18 cellular contexts compared by ENCODE assay signal in the genomic region with DNA sequence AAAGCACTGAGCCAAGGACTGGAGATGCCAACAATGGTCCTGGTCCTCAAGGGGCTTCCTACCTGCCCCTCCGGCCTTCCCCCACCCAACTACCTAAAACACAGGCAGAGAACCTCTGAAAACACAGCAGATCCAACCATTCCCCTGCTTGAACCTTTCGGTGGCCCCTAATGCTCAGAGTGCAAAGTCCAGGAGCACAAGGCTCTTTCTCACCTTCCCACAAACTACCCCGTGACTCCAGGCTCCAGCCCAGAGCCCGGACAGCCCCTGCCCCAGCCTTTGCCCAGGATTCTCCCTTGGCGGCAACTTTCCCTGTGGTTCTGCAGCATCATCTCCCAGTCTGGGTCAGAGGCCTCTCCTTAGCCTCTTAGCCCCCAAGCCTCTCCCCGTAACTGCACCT. TPM values are rescaled to one million over a fixed set of nuclear protein-coding genes. Genes with fewer than 3 reads are reported as not detected.
A peak's percentile ranks its signal among the peaks of the same experiment; 100 is the strongest.
DNase-seq lines count a peak whose midpoint lies in the region; ATAC-seq and TF ChIP-seq lines count a peak whose summit lies in the region.
"Had no signal": no experiment of that assay in that cellular context is flagged by ENCODE, and none has a peak within 500 bp of the region (broad histone marks: within the 10 kb centered on the region; RNA-seq: fewer than 3 reads in every experiment).

No MANE protein-coding gene starts in this region.

- no peaks in the 10 kb centered on the region for H3K9me3 Mint-ChIP-seq in Caco-2 (ENCODE audit: unreplicated experiment)
- H3K9me3 Mint-ChIP-seq in CD8-positive, alpha-beta T cell, result no peaks in the 10 kb centered on the region
- H3K9me3 Mint-ChIP-seq: activated naive CD8-positive, alpha-beta T cell treated with anti-CD3 and anti-CD28 coated beads, Interleukin-2, amount 50 U/mL, for 24 hours had no signal

- H3K27ac ChIP-seq in hepatocyte (peak overlapping the region; percentile 93), stomach (peak overlapping the region; percentile 18 to 99 (median 94))
- H3K27ac ChIP-seq in CD8-positive, alpha-beta T cell (ENCODE audit: low read depth, low read length), result no peak overlapping the region
- H3K27ac ChIP-seq: PC-9 had no signal

- 83% methylated on average over 6 of the region's 6 CpGs for WGBS in hepatocyte (ENCODE audit: low lambda C conversion rate, missing lambda C conversion rate)
- WGBS in stomach, 5 donors, result 76 to 92% (median 85%) methylated on average over 6 of the region's 6 CpGs

- peaks cover 25% of the 10 kb centered on the region for H3K79me2 ChIP-seq in hepatocyte

- H3K4me3 ChIP-seq in Caco-2 (ENCODE audit: low read depth, low read length) (no peak overlapping the region), hepatocyte (no peak overlapping the region), stomach (no peak overlapping the region)
- no peak overlapping the region for H3K4me3 ChIP-seq in CD8-positive, alpha-beta T cell (ENCODE audit: low read depth, low read length)
- H3K4me3 ChIP-seq: lung, PC-9 had no signal

- no peak for TF ChIP-seq POLR2A in stomach (IDR thresholded peaks at IDR 0.05)

- no peaks in the 10 kb centered on the region for H3K36me3 Mint-ChIP-seq in Caco-2 (ENCODE audit: insufficient read depth, unreplicated experiment)
- peaks cover 9% of the 10 kb centered on the region for H3K36me3 Mint-ChIP-seq in T-helper 17 cell (ENCODE audit: low read depth)
- no peaks in the 10 kb centered on the region for H3K36me3 Mint-ChIP-seq in CD8-positive, alpha-beta T cell

- H3K36me3 ChIP-seq in Caco-2 (ENCODE audit: control insufficient read depth, insufficient read depth, low read length) (no peaks in the 10 kb centered on the region), hepatocyte (replicated peaks; ENCODE audit: insufficient read depth, low read depth) (no peaks in the 10 kb centered on the region), stomach (no peaks in the 10 kb centered on the region)
- no peaks in the 10 kb centered on the region for H3K36me3 ChIP-seq in CD8-positive, alpha-beta T cell (ENCODE audit: insufficient read depth, low read length)

- peak overlapping the region; percentile 79 for H3K4me3 Mint-ChIP-seq in Caco-2 (ENCODE audit: unreplicated experiment)
- H3K4me3 Mint-ChIP-seq in T-helper 17 cell, result peak overlapping the region; percentile 57
- no peak overlapping the region for H3K4me3 Mint-ChIP-seq in CD8-positive, alpha-beta T cell

- H3K27ac Mint-ChIP-seq in Caco-2 (ENCODE audit: unreplicated experiment) (peak overlapping the region; percentile 18), T-helper 17 cell (no peak overlapping the region)
- no peak overlapping the region for H3K27ac Mint-ChIP-seq in CD8-positive, alpha-beta T cell
- H3K27ac Mint-ChIP-seq: activated naive CD8-positive, alpha-beta T cell treated with anti-CD3 and anti-CD28 coated beads, Interleukin-2, amount 50 U/mL, for 24 hours had no signal

- ATAC-seq in T-helper 17 cell, result no peak
- no peak for ATAC-seq in HG03095 (IDR thresholded peaks at IDR 0.05; ENCODE audit: unreplicated experiment)
- no peak for ATAC-seq in HG02840 (IDR thresholded peaks at IDR 0.05; ENCODE audit: low FRiP score, unreplicated experiment)
- no peak for ATAC-seq in CD8-positive, alpha-beta T cell
- ATAC-seq: activated naive CD8-positive, alpha-beta T cell treated with anti-CD3 and anti-CD28 coated beads, Interleukin-2, amount 50 U/mL, for 24 hours had no signal

- peaks cover 55% of the 10 kb centered on the region for H3K4me1 Mint-ChIP-seq in Caco-2 (ENCODE audit: low read depth, unreplicated experiment)
- peaks cover 12% of the 10 kb centered on the region for H3K4me1 Mint-ChIP-seq in T-helper 17 cell
- peaks cover 33% of the 10 kb centered on the region for H3K4me1 Mint-ChIP-seq in CD8-positive, alpha-beta T cell (ENCODE audit: low read depth)

- H3K27me3 Mint-ChIP-seq in Caco-2 (ENCODE audit: insufficient read depth, unreplicated experiment) (no peaks in the 10 kb centered on the region), T-helper 17 cell (peaks cover 55% of the 10 kb centered on the region)
- peaks cover 22% of the 10 kb centered on the region for H3K27me3 Mint-ChIP-seq in CD8-positive, alpha-beta T cell (ENCODE audit: low read depth)

- POLR2A ChIA-PET in Caco-2 (lab: Charles Lee), result no interaction called here
- POLR2A ChIA-PET in CD8-positive, alpha-beta T cell (lab: Charles Lee), result interaction anchor here (1.0 kb wide), 1 partner anchor 23 kb away, joined by 3 read pairs; no protein-coding TSS in a partner anchor

- peak overlapping the region; percentile 92 for H3K4me2 ChIP-seq in hepatocyte
- H3K4me2 ChIP-seq: PC-9 had no signal

- TF ChIP-seq EP300 in stomach (IDR thresholded peaks at IDR 0.05), result no peak

- H3K9me3 ChIP-seq in Caco-2, result no peaks in the 10 kb centered on the region
- H3K9me3 ChIP-seq in T-helper 17 cell (ENCODE audit: control insufficient read depth, low read length, poor library complexity, severe bottlenecking), result no peaks in the 10 kb centered on the region
- H3K9me3 ChIP-seq in hepatocyte (ENCODE audit: low read depth), result no peaks in the 10 kb centered on the region
- H3K9me3 ChIP-seq in stomach, result no peaks in the 10 kb centered on the region
- H3K9me3 ChIP-seq in CD8-positive, alpha-beta T cell (ENCODE audit: low read length), result no peaks in the 10 kb centered on the region

- DNase-seq in Caco-2, result no peak
- DNase-seq in T-helper 17 cell, result no peak
- peak; percentile 49 for DNase-seq in hepatocyte (ENCODE audit: low spot score)
- no peak for DNase-seq in stomach
- no peak for DNase-seq in germinal center (ENCODE audit: low spot score)
- no peak for DNase-seq in CD8-positive, alpha-beta T cell
- DNase-seq: activated CD4-positive, alpha-beta T cell treated with anti-CD3 and anti-CD28 coated beads for 1 hour; activated naive CD8-positive, alpha-beta T cell treated with anti-CD3 and anti-CD28 coated beads, Interleukin-2, amount 50 U/mL, for 24 hours; activated T-cell treated with anti-CD3 and anti-CD28 coated beads for 4 hours; GOT3; NCI-H1436; NCI-H446; PC-9; stimulated activated CD4-positive, alpha-beta T cell treated with anti-CD3 and anti-CD28 coated beads, Interleukin-4, amount 100 ng/mL, for 4 hours; SW 1271 had no signal

- TF ChIP-seq CTCF in Caco-2 (IDR thresholded peaks at IDR 0.05; ENCODE audit: insufficient read depth in 1 of 2, low read depth in 1 of 2, low read length in 1 of 2, severe bottlenecking in 1 of 2, unreplicated experiment in 1 of 2) (no peak), hepatocyte (IDR thresholded peaks at IDR 0.05; ENCODE audit: poor library complexity) (no peak), stomach (IDR thresholded peaks at IDR 0.05) (no peak)
- TF ChIP-seq CTCF in CD8-positive, alpha-beta T cell (IDR thresholded peaks at IDR 0.05), result no peak

- no TSS peak for BruUV-seq in Caco-2 (replicated peaks; lab: Mats Ljungman, UMichigan)

- CTCF ChIA-PET in Caco-2 (lab: Charles Lee), result interaction anchor here (3.6 kb wide), 1 partner anchor 80 kb away, joined by 111 read pairs; no protein-coding TSS in a partner anchor
- CTCF ChIA-PET in CD8-positive, alpha-beta T cell (lab: Charles Lee), result interaction anchor here (0.7 to 13.2 kb wide), 4 partner anchors 10 to 86 kb away, joined by 3 to 185 read pairs (median 34); no protein-coding TSS in a partner anchor

- H3K9me2 ChIP-seq in hepatocyte (replicated peaks; ENCODE audit: insufficient read depth), result no peaks in the 10 kb centered on the region

- H3K4me1 ChIP-seq in Caco-2, result peaks cover 69% of the 10 kb centered on the region
- H3K4me1 ChIP-seq in hepatocyte (ENCODE audit: insufficient read depth), result peaks cover 50% of the 10 kb centered on the region
- H3K4me1 ChIP-seq in stomach, result peaks cover 22 to 76% (median 57%) of the 10 kb centered on the region in 4 donors
- H3K4me1 ChIP-seq in CD8-positive, alpha-beta T cell (ENCODE audit: insufficient read depth, low read length), result peaks cover 18% of the 10 kb centered on the region

- intact Hi-C loops in Caco-2 (cut with micrococcal nuclease; ENCODE audit: unreplicated experiment), result no loop called here
- intact Hi-C loops in stomach (cut with DNase I; ENCODE audit: low total_unique reads), result loop anchor here (5.0 kb wide), 1 partner anchor 84 kb away; no protein-coding TSS in a partner anchor
- intact Hi-C loops in CD8-positive, alpha-beta T cell (cut with DNase I, micrococcal nuclease), result loop anchor here in 1 of 2 experiments (5.0 kb wide), 2 partner anchors 34 to 56 kb away; no protein-coding TSS in a partner anchor

- no peak overlapping the region for H2AFZ ChIP-seq in hepatocyte
- H2AFZ ChIP-seq: PC-9 had no signal

- H4K20me1 ChIP-seq in hepatocyte (ENCODE audit: insufficient read depth, poor library complexity, severe bottlenecking), result no peaks in the 10 kb centered on the region

- H3K27me3 ChIP-seq in Caco-2 (replicated peaks; ENCODE audit: control insufficient read depth, insufficient read depth, low read length) (no peaks in the 10 kb centered on the region), hepatocyte (no peaks in the 10 kb centered on the region), stomach (peaks cover 0 to 19% (median 4%) of the 10 kb centered on the region in 3 donors)
- H3K27me3 ChIP-seq in CD8-positive, alpha-beta T cell (ENCODE audit: insufficient read depth, low read length), result no peaks in the 10 kb centered on the region

RNA-seq across cellular contexts. Expression of gene CD9, which starts 1.6 kb away (rescaled TPM):
- total RNA-seq in Caco-2 (2022), result 170 and 179 TPM in 2 replicates
- 10 to 100 TPM in 1 of 2 donors, 1 to 10 TPM in 1; 2.4 to 28.0 TPM for total RNA-seq in T-helper 17 cell
- 117 and 139 TPM in 2 replicates for total RNA-seq in hepatocyte
- 166 and 188 TPM in 2 replicates for polyA plus RNA-seq in hepatocyte
- 100 to 1,000 TPM in 3 of 5 donors, 10 to 100 TPM in 2; 68.1 to 297 (median 154) TPM for total RNA-seq in stomach
- polyA plus RNA-seq in stomach, result 100 to 1,000 TPM in 2 of 3 donors, 10 to 100 TPM in 1; 51.0 to 421 (median 124) TPM
- total RNA-seq in CD8-positive, alpha-beta T cell, result 1 to 10 TPM; 1.3 to 1.8 TPM
